ENCODE assay signal across 21 cellular contexts in genomic region chr6:5124526-5124925, GRCh38. TPM values are rescaled to one million over a fixed set of nuclear protein-coding genes. Genes with fewer than 3 reads are reported as not detected.
"Had no signal": no experiment of that assay in that cellular context is flagged by ENCODE, and none has a peak within 500 bp of the region (broad histone marks: within the 10 kb centered on the region; RNA-seq: fewer than 3 reads in every experiment).

No MANE protein-coding gene starts in this region.

- H3K27me3 ChIP-seq: colonic mucosa, gastrocnemius medialis, heart right ventricle, neutrophil, sigmoid colon, transverse colon had no signal

- H3K9me3 ChIP-seq: colonic mucosa, gastrocnemius medialis, heart right ventricle, left ventricle myocardium inferior, lower lobe of right lung, neutrophil, psoas muscle, sigmoid colon, thoracic aorta, transverse colon had no signal

- H3K27ac Mint-ChIP-seq: endodermal cell; naive thymus-derived CD4-positive, alpha-beta T cell; nephron progenitor cell; stimulated activated naive B cell treated with anti-CD40 and anti-IgM and Interleukin-4, amounts not matched to agents 10 μg/mL and 1 μg/mL and 100 μg/mL, for 72 hours; stimulated activated naive CD8-positive, alpha-beta T cell treated with anti-CD3 and anti-CD28 coated beads, Interleukin-15, amount 100 ng/mL, for 72 hours had no signal

- H3K4me3 ChIP-seq: colonic mucosa, gastrocnemius medialis, heart right ventricle, left ventricle myocardium inferior, lower lobe of right lung, psoas muscle, sigmoid colon, skin epidermis, thoracic aorta, transverse colon had no signal

- H3K36me3 ChIP-seq: colonic mucosa, gastrocnemius medialis, heart right ventricle, left ventricle myocardium inferior, lower lobe of right lung, neutrophil, sigmoid colon, thoracic aorta, transverse colon had no signal

- ATAC-seq: gastrocnemius medialis; heart right ventricle; left cardiac atrium; stimulated activated naive B cell treated with anti-CD40 and anti-IgM and Interleukin-4, amounts not matched to agents 10 μg/mL and 1 μg/mL and 100 μg/mL, for 72 hours; stimulated activated naive CD8-positive, alpha-beta T cell treated with anti-CD3 and anti-CD28 coated beads, Interleukin-15, amount 100 ng/mL, for 72 hours had no signal

- DNase-seq: colonic mucosa; effector CD4-positive, alpha-beta T cell; gastrocnemius medialis; heart right ventricle; hypothalamus; left cardiac atrium; left ventricle myocardium inferior; lower lobe of right lung; naive thymus-derived CD4-positive, alpha-beta T cell; nephron progenitor cell; psoas muscle; sigmoid colon; stimulated activated CD4-positive, alpha-beta T cell treated with anti-CD3 and anti-CD28 coated beads, Interleukin-2, amount 100 ng/mL, for 24 hours; stimulated activated CD4-positive, alpha-beta T cell treated with anti-CD3 and anti-CD28 coated beads, Interleukin-4, amount 100 ng/mL, for 4 hours; stimulated activated naive B cell treated with anti-CD40 and anti-IgM and Interleukin-4, amounts not matched to agents 10 μg/mL and 1 μg/mL and 100 μg/mL, for 72 hours; stimulated activated naive CD8-positive, alpha-beta T cell treated with anti-CD3 and anti-CD28 coated beads, Interleukin-15, amount 100 ng/mL, for 72 hours; transverse colon had no signal

- H3K4me3 Mint-ChIP-seq: endodermal cell; naive thymus-derived CD4-positive, alpha-beta T cell; nephron progenitor cell; stimulated activated naive B cell treated with anti-CD40 and anti-IgM and Interleukin-4, amounts not matched to agents 10 μg/mL and 1 μg/mL and 100 μg/mL, for 72 hours; stimulated activated naive CD8-positive, alpha-beta T cell treated with anti-CD3 and anti-CD28 coated beads, Interleukin-15, amount 100 ng/mL, for 72 hours had no signal

- H3K27ac ChIP-seq: colonic mucosa, gastrocnemius medialis, heart right ventricle, left ventricle myocardium inferior, lower lobe of right lung, neutrophil, psoas muscle, sigmoid colon, skin epidermis, thoracic aorta, transverse colon had no signal

- H3K27me3 Mint-ChIP-seq: naive thymus-derived CD4-positive, alpha-beta T cell; stimulated activated naive B cell treated with anti-CD40 and anti-IgM and Interleukin-4, amounts not matched to agents 10 μg/mL and 1 μg/mL and 100 μg/mL, for 72 hours; stimulated activated naive CD8-positive, alpha-beta T cell treated with anti-CD3 and anti-CD28 coated beads, Interleukin-15, amount 100 ng/mL, for 72 hours had no signal

- H3K4me1 Mint-ChIP-seq: stimulated activated naive CD8-positive, alpha-beta T cell treated with anti-CD3 and anti-CD28 coated beads, Interleukin-15, amount 100 ng/mL, for 72 hours had no signal

- H3K4me1 ChIP-seq: colonic mucosa, lower lobe of right lung, sigmoid colon, transverse colon had no signal

- H3K9me3 Mint-ChIP-seq: nephron progenitor cell; stimulated activated naive B cell treated with anti-CD40 and anti-IgM and Interleukin-4, amounts not matched to agents 10 μg/mL and 1 μg/mL and 100 μg/mL, for 72 hours; stimulated activated naive CD8-positive, alpha-beta T cell treated with anti-CD3 and anti-CD28 coated beads, Interleukin-15, amount 100 ng/mL, for 72 hours had no signal

RNA-seq across cellular contexts. Expression of gene PPP1R3G, which starts 39.4 kb away (rescaled TPM):
- total RNA-seq: endodermal cell had no signal
- polyA plus RNA-seq: naive thymus-derived CD4-positive, alpha-beta T cell had no signal
